1 cellular context compared by ENCODE assay signal in the genomic region with DNA sequence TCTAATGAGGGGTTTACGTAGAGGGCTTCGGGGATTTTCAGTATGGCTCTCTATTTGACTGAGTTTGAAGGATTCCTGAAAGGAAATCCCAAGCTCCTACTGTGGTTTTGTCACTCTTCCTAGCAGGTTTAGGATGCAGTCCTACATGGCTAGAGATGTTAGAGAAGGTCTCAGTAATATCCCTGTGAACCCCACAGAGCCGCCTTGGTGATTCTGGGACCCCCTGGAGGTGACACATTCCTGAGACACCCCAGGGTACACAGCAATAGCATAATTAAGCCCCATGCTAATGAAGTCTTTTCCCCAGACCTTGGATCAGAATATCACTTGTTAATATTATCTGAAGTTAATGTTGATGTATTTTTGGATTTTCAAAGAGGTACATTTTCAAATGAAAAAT.
A peak's percentile ranks its signal among the peaks of the same experiment; 100 is the strongest.
TF ChIP-seq lines count a peak whose summit lies in the region.

No MANE protein-coding gene starts in this region.

TF ChIP-seq in WTC11, 78 proteins besides CTCF, POLR2A, EP300 and RAD21 (continued from another document):
- TF ChIP-seq, protein P1, sequence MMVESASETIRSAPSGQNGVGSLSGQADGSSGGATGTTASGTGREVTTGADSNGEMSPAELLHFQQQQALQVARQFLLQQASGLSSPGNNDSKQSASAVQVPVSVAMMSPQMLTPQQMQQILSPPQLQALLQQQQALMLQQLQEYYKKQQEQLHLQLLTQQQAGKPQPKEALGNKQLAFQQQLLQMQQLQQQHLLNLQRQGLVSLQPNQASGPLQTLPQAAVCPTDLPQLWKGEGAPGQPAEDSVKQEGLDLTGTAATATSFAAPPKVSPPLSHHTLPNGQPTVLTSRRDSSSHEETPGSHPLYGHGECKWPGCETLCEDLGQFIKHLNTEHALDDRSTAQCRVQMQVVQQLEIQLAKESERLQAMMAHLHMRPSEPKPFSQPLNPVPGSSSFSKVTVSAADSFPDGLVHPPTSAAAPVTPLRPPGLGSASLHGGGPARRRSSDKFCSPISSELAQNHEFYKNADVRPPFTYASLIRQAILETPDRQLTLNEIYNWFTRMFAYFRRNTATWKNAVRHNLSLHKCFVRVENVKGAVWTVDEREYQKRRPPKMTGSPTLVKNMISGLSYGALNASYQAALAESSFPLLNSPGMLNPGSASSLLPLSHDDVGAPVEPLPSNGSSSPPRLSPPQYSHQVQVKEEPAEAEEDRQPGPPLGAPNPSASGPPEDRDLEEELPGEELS (CRISPR knock-in tag; IDR thresholded peaks at IDR 0.05): no peak
- TF ChIP-seq, protein P2, sequence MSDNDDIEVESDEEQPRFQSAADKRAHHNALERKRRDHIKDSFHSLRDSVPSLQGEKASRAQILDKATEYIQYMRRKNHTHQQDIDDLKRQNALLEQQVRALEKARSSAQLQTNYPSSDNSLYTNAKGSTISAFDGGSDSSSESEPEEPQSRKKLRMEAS (CRISPR knock-in tag; IDR thresholded peaks at IDR 0.05): no peak
- TF ChIP-seq JUN (CRISPR knock-in tag; IDR thresholded peaks at IDR 0.05) (no peak), GRHL2 (CRISPR knock-in tag; IDR thresholded peaks at IDR 0.05; ENCODE audit: insufficient replicate concordance, severe bottlenecking) (no peak), ZNF423 (CRISPR knock-in tag; IDR thresholded peaks at IDR 0.05) (peak; percentile 97), ELF4 (CRISPR knock-in tag; IDR thresholded peaks at IDR 0.05; ENCODE audit: low read depth) (no peak)
- TF ChIP-seq, protein P3, sequence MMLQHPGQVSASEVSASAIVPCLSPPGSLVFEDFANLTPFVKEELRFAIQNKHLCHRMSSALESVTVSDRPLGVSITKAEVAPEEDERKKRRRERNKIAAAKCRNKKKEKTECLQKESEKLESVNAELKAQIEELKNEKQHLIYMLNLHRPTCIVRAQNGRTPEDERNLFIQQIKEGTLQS (CRISPR knock-in tag; conservative IDR thresholded peaks at IDR 0.05): no peak
